Comparison of ENCODE assay signal across 18 cellular contexts in the genomic region with DNA sequence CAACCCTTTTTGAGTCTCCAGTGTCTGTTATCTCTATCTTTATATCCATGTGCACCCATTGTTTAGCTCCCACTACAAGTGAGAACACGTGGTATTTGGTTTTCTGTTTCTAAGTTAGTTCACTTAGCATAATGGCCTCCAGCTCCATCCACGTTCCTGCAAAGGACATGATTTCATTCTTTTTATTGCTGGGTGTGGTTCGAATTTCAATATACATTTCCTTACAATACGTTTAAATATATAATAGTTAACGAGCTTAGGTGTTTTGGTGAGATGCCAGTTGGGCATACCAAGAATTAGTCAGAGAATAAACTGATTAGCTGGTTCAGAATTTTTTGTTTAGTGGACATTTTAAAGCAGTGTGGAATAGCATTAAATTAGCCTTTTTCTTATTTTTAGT.
"Had no signal": no experiment of that assay in that cellular context is flagged by ENCODE, and none has a peak within 500 bp of the region (broad histone marks: within the 10 kb centered on the region; RNA-seq: fewer than 3 reads in every experiment).

No MANE protein-coding gene starts in this region.

- H3K36me3 ChIP-seq: left ventricle myocardium inferior, ovary, right atrium auricular region, spleen, tibial nerve, uterus had no signal

- H3K4me3 ChIP-seq: left ventricle myocardium inferior, lung, ovary, right atrium auricular region, skin epidermis, spleen, tibial nerve, uterus had no signal

- H3K4me1 ChIP-seq: left ventricle myocardium inferior, right atrium auricular region, spleen, tibial nerve, uterus had no signal

- DNase-seq: hypothalamus; immature natural killer cell; kidney; left ventricle myocardium inferior; mesendoderm; naive thymus-derived CD4-positive, alpha-beta T cell; ovary; spleen; stimulated activated CD4-positive, alpha-beta T cell treated with anti-CD3 and anti-CD28 coated beads, Interleukin-4, amount 100 ng/mL, for 24 hours; stimulated activated naive CD4-positive, alpha-beta T cell; uterus had no signal

- H3K9me3 ChIP-seq: ovary, uterus had no signal

- ATAC-seq: naive thymus-derived CD4-positive, alpha-beta T cell; natural killer cell treated with Interleukin-12 subunit alpha and Interleukin-12 subunit beta and Interleukin-15 and Interleukin-18, amount 100 ng/mL, for 72 hours; sciatic nerve; stimulated activated effector memory CD8-positive, alpha-beta T cell treated with anti-CD3 and anti-CD28 coated beads, Interleukin-12 subunit alpha, Interleukin-12 subunit beta, amount 100 ng/mL, for 72 hours had no signal

- H3K27me3 ChIP-seq: ovary, right atrium auricular region, spleen, tibial nerve, uterus had no signal

- H3K27ac ChIP-seq: left ventricle myocardium inferior, ovary, right atrium auricular region, skin epidermis, spleen, tibial nerve, uterus had no signal
